In the genomic region with DNA sequence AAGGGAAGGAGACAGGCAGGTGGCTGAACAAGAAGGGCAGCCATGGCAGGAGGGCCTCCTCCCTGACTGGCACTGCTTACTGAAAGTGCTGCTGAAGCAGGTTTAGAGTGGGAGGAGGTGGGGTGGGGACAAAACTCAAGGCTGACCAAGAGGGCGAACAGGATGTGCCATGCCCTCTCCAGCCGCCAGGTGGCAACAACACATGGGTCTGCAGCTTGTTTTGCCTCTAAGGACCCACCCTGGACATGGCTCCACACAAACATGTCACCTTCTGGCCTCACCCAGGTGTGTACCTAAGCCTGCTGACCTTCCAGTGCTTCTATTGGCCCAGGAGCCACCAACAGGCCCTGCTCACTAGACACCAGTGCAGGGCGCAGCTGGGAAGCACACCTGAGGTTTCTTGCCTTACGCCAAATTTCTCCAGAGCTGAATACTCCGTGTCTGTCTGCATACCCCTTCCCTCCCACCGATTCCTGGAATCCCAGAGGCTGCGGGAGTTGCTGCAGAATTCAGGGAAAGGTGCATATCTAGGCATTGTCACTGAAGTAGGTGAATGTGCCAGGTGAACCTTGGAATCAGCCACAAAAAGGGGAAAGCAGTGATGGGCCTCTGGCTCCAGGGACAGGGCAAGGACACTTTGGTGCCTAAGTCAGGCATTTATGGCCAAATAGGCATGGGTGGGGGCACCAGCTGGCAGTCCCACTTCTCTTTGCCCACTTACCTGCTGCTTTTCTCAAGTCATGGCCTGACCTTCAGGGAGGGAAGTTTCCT, we compare ENCODE assay signal across 1 cellular context.
A peak's percentile ranks its signal among the peaks of the same experiment; 100 is the strongest.
TF ChIP-seq lines count a peak whose summit lies in the region.

No MANE protein-coding gene starts in this region.

TF ChIP-seq in HepG2, 621 proteins besides CTCF, POLR2A, EP300 and RAD21 (continued from another document and continues in another):
- peak; percentile 19; the same call in 1 of the 2 replicates for TF ChIP-seq MTA1 (CRISPR knock-in tag; IDR thresholded peaks at IDR 0.05; ENCODE audit: borderline replicate concordance)
- peak; percentile 60; the same call in 1 of the 2 replicates for TF ChIP-seq ZNF441 (CRISPR knock-in tag; IDR thresholded peaks at IDR 0.05; ENCODE audit: borderline replicate concordance)
- peak; percentile 35; the same call in 1 of the 2 replicates for TF ChIP-seq THAP11 (CRISPR knock-in tag; IDR thresholded peaks at IDR 0.05)
- peak; percentile 79 for TF ChIP-seq GATAD2A (CRISPR knock-in tag; IDR thresholded peaks at IDR 0.05)
- TF ChIP-seq MXI1 (IDR thresholded peaks at IDR 0.05; ENCODE audit: borderline replicate concordance, low read depth, low read length) = peak; percentile 40; the same call in 1 of the 3 replicates
- TF ChIP-seq YEATS4 (CRISPR knock-in tag; IDR thresholded peaks at IDR 0.05; ENCODE audit: borderline replicate concordance) = 0 out of 2 replicates have a peak, but pooled peaks have one; percentile 55
- 0 out of 2 replicates have a peak, but pooled peaks have one; percentile 52 for TF ChIP-seq HIVEP1 (CRISPR knock-in tag; IDR thresholded peaks at IDR 0.05)
- peak; percentile 59; the same call in 1 of the 2 replicates for TF ChIP-seq ISL2 (CRISPR knock-in tag; IDR thresholded peaks at IDR 0.05)
- peak; percentile 49; the same call in 1 of the 2 replicates for TF ChIP-seq DMAP1 (CRISPR knock-in tag; IDR thresholded peaks at IDR 0.05)
- no peak for TF ChIP-seq ZSCAN25 (CRISPR knock-in tag; IDR thresholded peaks at IDR 0.05)
- TF ChIP-seq, protein P1, sequence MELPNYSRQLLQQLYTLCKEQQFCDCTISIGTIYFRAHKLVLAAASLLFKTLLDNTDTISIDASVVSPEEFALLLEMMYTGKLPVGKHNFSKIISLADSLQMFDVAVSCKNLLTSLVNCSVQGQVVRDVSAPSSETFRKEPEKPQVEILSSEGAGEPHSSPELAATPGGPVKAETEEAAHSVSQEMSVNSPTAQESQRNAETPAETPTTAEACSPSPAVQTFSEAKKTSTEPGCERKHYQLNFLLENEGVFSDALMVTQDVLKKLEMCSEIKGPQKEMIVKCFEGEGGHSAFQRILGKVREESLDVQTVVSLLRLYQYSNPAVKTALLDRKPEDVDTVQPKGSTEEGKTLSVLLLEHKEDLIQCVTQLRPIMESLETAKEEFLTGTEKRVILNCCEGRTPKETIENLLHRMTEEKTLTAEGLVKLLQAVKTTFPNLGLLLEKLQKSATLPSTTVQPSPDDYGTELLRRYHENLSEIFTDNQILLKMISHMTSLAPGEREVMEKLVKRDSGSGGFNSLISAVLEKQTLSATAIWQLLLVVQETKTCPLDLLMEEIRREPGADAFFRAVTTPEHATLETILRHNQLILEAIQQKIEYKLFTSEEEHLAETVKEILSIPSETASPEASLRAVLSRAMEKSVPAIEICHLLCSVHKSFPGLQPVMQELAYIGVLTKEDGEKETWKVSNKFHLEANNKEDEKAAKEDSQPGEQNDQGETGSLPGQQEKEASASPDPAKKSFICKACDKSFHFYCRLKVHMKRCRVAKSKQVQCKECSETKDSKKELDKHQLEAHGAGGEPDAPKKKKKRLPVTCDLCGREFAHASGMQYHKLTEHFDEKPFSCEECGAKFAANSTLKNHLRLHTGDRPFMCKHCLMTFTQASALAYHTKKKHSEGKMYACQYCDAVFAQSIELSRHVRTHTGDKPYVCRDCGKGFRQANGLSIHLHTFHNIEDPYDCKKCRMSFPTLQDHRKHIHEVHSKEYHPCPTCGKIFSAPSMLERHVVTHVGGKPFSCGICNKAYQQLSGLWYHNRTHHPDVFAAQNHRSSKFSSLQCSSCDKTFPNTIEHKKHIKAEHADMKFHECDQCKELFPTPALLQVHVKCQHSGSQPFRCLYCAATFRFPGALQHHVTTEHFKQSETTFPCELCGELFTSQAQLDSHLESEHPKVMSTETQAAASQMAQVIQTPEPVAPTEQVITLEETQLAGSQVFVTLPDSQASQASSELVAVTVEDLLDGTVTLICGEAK (IDR thresholded peaks at IDR 0.05) = no peak
- TF ChIP-seq, protein P1 (CRISPR knock-in tag; IDR thresholded peaks at IDR 0.05) = no peak
- TF ChIP-seq RFXAP (CRISPR knock-in tag; IDR thresholded peaks at IDR 0.05; ENCODE audit: borderline replicate concordance) = peak; percentile 58; the same call in 1 of the 2 replicates
- TF ChIP-seq XRCC5 (optimal IDR thresholded peaks at IDR 0.05; ENCODE audit: low read length) = peak; percentile 70
- TF ChIP-seq SIN3B (IDR thresholded peaks at IDR 0.05; ENCODE audit: low read length) = no peak
- peak; percentile 69 for TF ChIP-seq ZSCAN31 (CRISPR knock-in tag; IDR thresholded peaks at IDR 0.05; ENCODE audit: low read depth)
- 0 out of 2 replicates have a peak, but pooled peaks have one; percentile 34 for TF ChIP-seq KDM1A (CRISPR knock-in tag; IDR thresholded peaks at IDR 0.05)
- TF ChIP-seq, protein P2, sequence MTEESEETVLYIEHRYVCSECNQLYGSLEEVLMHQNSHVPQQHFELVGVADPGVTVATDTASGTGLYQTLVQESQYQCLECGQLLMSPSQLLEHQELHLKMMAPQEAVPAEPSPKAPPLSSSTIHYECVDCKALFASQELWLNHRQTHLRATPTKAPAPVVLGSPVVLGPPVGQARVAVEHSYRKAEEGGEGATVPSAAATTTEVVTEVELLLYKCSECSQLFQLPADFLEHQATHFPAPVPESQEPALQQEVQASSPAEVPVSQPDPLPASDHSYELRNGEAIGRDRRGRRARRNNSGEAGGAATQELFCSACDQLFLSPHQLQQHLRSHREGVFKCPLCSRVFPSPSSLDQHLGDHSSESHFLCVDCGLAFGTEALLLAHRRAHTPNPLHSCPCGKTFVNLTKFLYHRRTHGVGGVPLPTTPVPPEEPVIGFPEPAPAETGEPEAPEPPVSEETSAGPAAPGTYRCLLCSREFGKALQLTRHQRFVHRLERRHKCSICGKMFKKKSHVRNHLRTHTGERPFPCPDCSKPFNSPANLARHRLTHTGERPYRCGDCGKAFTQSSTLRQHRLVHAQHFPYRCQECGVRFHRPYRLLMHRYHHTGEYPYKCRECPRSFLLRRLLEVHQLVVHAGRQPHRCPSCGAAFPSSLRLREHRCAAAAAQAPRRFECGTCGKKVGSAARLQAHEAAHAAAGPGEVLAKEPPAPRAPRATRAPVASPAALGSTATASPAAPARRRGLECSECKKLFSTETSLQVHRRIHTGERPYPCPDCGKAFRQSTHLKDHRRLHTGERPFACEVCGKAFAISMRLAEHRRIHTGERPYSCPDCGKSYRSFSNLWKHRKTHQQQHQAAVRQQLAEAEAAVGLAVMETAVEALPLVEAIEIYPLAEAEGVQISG (CRISPR knock-in tag; IDR thresholded peaks at IDR 0.05) = peak; percentile 86
- no peak for TF ChIP-seq PAF1 (CRISPR knock-in tag; IDR thresholded peaks at IDR 0.05)
- 0 out of 2 replicates have a peak, but pooled peaks have one; percentile 80 for TF ChIP-seq NRL (CRISPR knock-in tag; IDR thresholded peaks at IDR 0.05; ENCODE audit: borderline replicate concordance)
- 0 out of 2 replicates have a peak, but pooled peaks have one; percentile 24 for TF ChIP-seq CBFB (CRISPR knock-in tag; IDR thresholded peaks at IDR 0.05)
- TF ChIP-seq ELF4 (CRISPR knock-in tag; IDR thresholded peaks at IDR 0.05; ENCODE audit: borderline replicate concordance) = no peak
- no peak for TF ChIP-seq ZFP62 (CRISPR knock-in tag; IDR thresholded peaks at IDR 0.05)
- TF ChIP-seq PHB2 (IDR thresholded peaks at IDR 0.05; ENCODE audit: partially characterized antibody) = no peak
- TF ChIP-seq REXO4 (CRISPR knock-in tag; IDR thresholded peaks at IDR 0.05; ENCODE audit: borderline replicate concordance) = no peak
- peak; percentile 48 for TF ChIP-seq CEBPG (CRISPR knock-in tag; IDR thresholded peaks at IDR 0.05)
- TF ChIP-seq ZNF543 (CRISPR knock-in tag; IDR thresholded peaks at IDR 0.05) = no peak
- TF ChIP-seq YY1 (IDR thresholded peaks at IDR 0.05; ENCODE audit: insufficient read depth, insufficient replicate concordance, low read depth, low read length) = peak; percentile 75
- no peak for TF ChIP-seq SOX13 (IDR thresholded peaks at IDR 0.05)
- peak in 1 of 2 experiments; percentile 70; a peak in 2 of 4 replicates for TF ChIP-seq SOX13 (CRISPR knock-in tag; conservative IDR thresholded peaks at IDR 0.05 in 1 of 2, IDR thresholded peaks at IDR 0.05 in 1 of 2)
- TF ChIP-seq KDM5B (CRISPR knock-in tag; IDR thresholded peaks at IDR 0.05; ENCODE audit: borderline replicate concordance) = peak; percentile 54
- no peak for TF ChIP-seq HMG20B (CRISPR knock-in tag; conservative IDR thresholded peaks at IDR 0.05)
- TF ChIP-seq SP1 (IDR thresholded peaks at IDR 0.05) = no peak
- TF ChIP-seq SP1 (CRISPR knock-in tag; IDR thresholded peaks at IDR 0.05) = peak; percentile 62
- TF ChIP-seq ZNF335 (CRISPR knock-in tag; IDR thresholded peaks at IDR 0.05) = peak; percentile 66; the same call in 1 of the 2 replicates
- no peak for TF ChIP-seq ZFP36 (IDR thresholded peaks at IDR 0.05; ENCODE audit: borderline replicate concordance, low read depth, low read length, partially characterized antibody)
- TF ChIP-seq, protein P3, sequence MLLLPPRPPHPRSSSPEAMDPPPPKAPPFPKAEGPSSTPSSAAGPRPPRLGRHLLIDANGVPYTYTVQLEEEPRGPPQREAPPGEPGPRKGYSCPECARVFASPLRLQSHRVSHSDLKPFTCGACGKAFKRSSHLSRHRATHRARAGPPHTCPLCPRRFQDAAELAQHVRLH (CRISPR knock-in tag; IDR thresholded peaks at IDR 0.05; ENCODE audit: borderline replicate concordance, low read depth) = peak; percentile 84; the same call in 1 of the 2 replicates
- no peak for TF ChIP-seq ADNP (CRISPR knock-in tag; IDR thresholded peaks at IDR 0.05)
- TF ChIP-seq ZNF317 (CRISPR knock-in tag; IDR thresholded peaks at IDR 0.05) = peak; percentile 41; the same call in 1 of the 2 replicates
- no peak for TF ChIP-seq HOXD1 (CRISPR knock-in tag; IDR thresholded peaks at IDR 0.05)
- TF ChIP-seq, protein P4, sequence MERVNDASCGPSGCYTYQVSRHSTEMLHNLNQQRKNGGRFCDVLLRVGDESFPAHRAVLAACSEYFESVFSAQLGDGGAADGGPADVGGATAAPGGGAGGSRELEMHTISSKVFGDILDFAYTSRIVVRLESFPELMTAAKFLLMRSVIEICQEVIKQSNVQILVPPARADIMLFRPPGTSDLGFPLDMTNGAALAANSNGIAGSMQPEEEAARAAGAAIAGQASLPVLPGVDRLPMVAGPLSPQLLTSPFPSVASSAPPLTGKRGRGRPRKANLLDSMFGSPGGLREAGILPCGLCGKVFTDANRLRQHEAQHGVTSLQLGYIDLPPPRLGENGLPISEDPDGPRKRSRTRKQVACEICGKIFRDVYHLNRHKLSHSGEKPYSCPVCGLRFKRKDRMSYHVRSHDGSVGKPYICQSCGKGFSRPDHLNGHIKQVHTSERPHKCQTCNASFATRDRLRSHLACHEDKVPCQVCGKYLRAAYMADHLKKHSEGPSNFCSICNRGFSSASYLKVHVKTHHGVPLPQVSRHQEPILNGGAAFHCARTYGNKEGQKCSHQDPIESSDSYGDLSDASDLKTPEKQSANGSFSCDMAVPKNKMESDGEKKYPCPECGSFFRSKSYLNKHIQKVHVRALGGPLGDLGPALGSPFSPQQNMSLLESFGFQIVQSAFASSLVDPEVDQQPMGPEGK (CRISPR knock-in tag; IDR thresholded peaks at IDR 0.05) = peak; percentile 86
- TF ChIP-seq ZNF607 (CRISPR knock-in tag; IDR thresholded peaks at IDR 0.05; ENCODE audit: borderline replicate concordance) = 0 out of 2 replicates have a peak, but pooled peaks have one; percentile 67
- TF ChIP-seq STAT5B (CRISPR knock-in tag; IDR thresholded peaks at IDR 0.05) = no peak
- peak; percentile 68; the same call in 1 of the 2 replicates for TF ChIP-seq FOXK1 (CRISPR knock-in tag; IDR thresholded peaks at IDR 0.05; ENCODE audit: borderline replicate concordance, low read depth)
- peak; percentile 91 for TF ChIP-seq ZNF883 (CRISPR knock-in tag; IDR thresholded peaks at IDR 0.05; ENCODE audit: not compliant biosample characterization)
- TF ChIP-seq SNRNP70 (IDR thresholded peaks at IDR 0.05; ENCODE audit: low read depth, low read length) = no peak
